In genomic region chr5:132258102-132259060, GRCh38 we compare ENCODE assay signal across 8 cellular contexts. TPM values are rescaled to one million over a fixed set of nuclear protein-coding genes. Genes with fewer than 3 reads are reported as not detected.
DNase-seq lines count a peak whose midpoint lies in the region; ATAC-seq, FAIRE-seq and TF ChIP-seq lines count a peak whose summit lies in the region.

No MANE protein-coding gene starts in this region.

- H3K56ac ChIP-seq in H9 (ENCODE audit: insufficient read length, low read depth, low read length) = no peak overlapping the region

- H3K9ac ChIP-seq in H9 (ENCODE audit: extremely low read depth, insufficient read length, low read length) (no peak overlapping the region), astrocyte (ENCODE audit: low read length) (peak overlapping the region; percentile 100), skeletal muscle satellite cell (ENCODE audit: low read depth, low read length) (peak overlapping the region; percentile 98)

- H3K9me3 Mint-ChIP-seq in H9 (no peaks in the 10 kb centered on the region), astrocyte (ENCODE audit: unreplicated experiment) (peaks cover 3% of the 10 kb centered on the region)

- peaks cover 14% of the 10 kb centered on the region for H3K36me3 ChIP-seq in astrocyte (ENCODE audit: insufficient read depth, low read length)
- H3K36me3 ChIP-seq in iPS DF 6.9 (ENCODE audit: control insufficient read depth, insufficient read depth, low read length) = no peaks in the 10 kb centered on the region
- peaks cover 39% of the 10 kb centered on the region for H3K36me3 ChIP-seq in skeletal muscle satellite cell (ENCODE audit: insufficient read depth, low read length)

- no peak overlapping the region for H2BK15ac ChIP-seq in H9 (ENCODE audit: low read depth, low read length)

- H3K4me1 Mint-ChIP-seq in H9 = peaks cover 30 to 31% of the 10 kb centered on the region in 2 experiments
- peaks cover 30% of the 10 kb centered on the region for H3K4me1 Mint-ChIP-seq in astrocyte (ENCODE audit: low read depth, unreplicated experiment)

- no peaks in the 10 kb centered on the region for H3K9me3 ChIP-seq in H9 (ENCODE audit: control insufficient read depth, low read depth, low read length)
- H3K9me3 ChIP-seq in astrocyte (ENCODE audit: insufficient read depth, low read depth, low read length) = no peaks in the 10 kb centered on the region
- H3K9me3 ChIP-seq in iPS DF 6.9 (ENCODE audit: control insufficient read depth, insufficient read depth, low read length) = no peaks in the 10 kb centered on the region
- H3K9me3 ChIP-seq in skeletal muscle satellite cell (replicated peaks; ENCODE audit: low read length) = no peaks in the 10 kb centered on the region

- DNase-seq in H9 (peak; percentile 25), astrocyte (ENCODE audit: low read depth) (peak; percentile 50), iPS DF 6.9 (ENCODE audit: low read depth, low spot score) (no peak), NOMO-1 treated with dmso at 0.1 percent for 144 hours (lab: John Stamatoyannopoulos, UW; ENCODE audit: unreplicated experiment) (no peak), NCI-H146 (lab: John Stamatoyannopoulos, UW) (no peak)

- no peak overlapping the region for H2BK20ac ChIP-seq in H9 (ENCODE audit: low read depth, low read length, poor library complexity, severe bottlenecking)

- H3K79me1 ChIP-seq in H9 (ENCODE audit: insufficient read depth, low read depth, low read length, poor library complexity, severe bottlenecking) = no peaks in the 10 kb centered on the region

- H2AFZ ChIP-seq in H9 (ENCODE audit: low read length) = no peak overlapping the region
- H2AFZ ChIP-seq in astrocyte (ENCODE audit: low read depth, low read length) = peak overlapping the region; percentile 49

- no peak overlapping the region for H4K5ac ChIP-seq in H9 (ENCODE audit: insufficient read length, low read depth, low read length)

- H4K8ac ChIP-seq in H9 (replicated peaks; ENCODE audit: insufficient read length, low read depth, low read length) = no peak overlapping the region

- peak overlapping the region; percentile 57 to 75 for H3K4me3 Mint-ChIP-seq in H9
- peak overlapping the region; percentile 87 for H3K4me3 Mint-ChIP-seq in astrocyte (ENCODE audit: unreplicated experiment)

- H3K27ac Mint-ChIP-seq in H9 (no peak overlapping the region), astrocyte (ENCODE audit: unreplicated experiment) (peak overlapping the region; percentile 75)

- H3K4me1 ChIP-seq in H9 (ENCODE audit: insufficient read depth, low read length) (no peaks in the 10 kb centered on the region), astrocyte (ENCODE audit: insufficient read depth, low read length) (peaks cover 55% of the 10 kb centered on the region), iPS DF 6.9 (ENCODE audit: control insufficient read depth, insufficient read depth, low read length) (0 out of 2 replicates have a peak, but pooled peaks cover 3% of the 10 kb centered on the region), skeletal muscle satellite cell (ENCODE audit: control insufficient read depth, insufficient read depth, low read length) (peaks cover 61% of the 10 kb centered on the region)

- H3K4me2 ChIP-seq in H9 (ENCODE audit: insufficient read depth, insufficient read length, low read length) (peak overlapping the region; percentile 3), astrocyte (ENCODE audit: low read length) (peak overlapping the region; percentile 97), skeletal muscle satellite cell (ENCODE audit: low read length) (peak overlapping the region; percentile 99)

- peak overlapping the region; percentile 89 for H3K4me3 ChIP-seq in astrocyte (ENCODE audit: insufficient read depth, low read depth, low read length)
- H3K4me3 ChIP-seq in iPS DF 6.9 (ENCODE audit: low read length) = peak overlapping the region; percentile 52; the same call in 1 of the 2 replicates
- peak overlapping the region; percentile 91 for H3K4me3 ChIP-seq in skeletal muscle satellite cell (ENCODE audit: low read length)

- H4K20me1 ChIP-seq in H9 (ENCODE audit: control insufficient read depth, insufficient read depth, insufficient read length) (peaks cover 5% of the 10 kb centered on the region), astrocyte (ENCODE audit: insufficient read depth, low read length) (peaks cover 39% of the 10 kb centered on the region)

- no peak overlapping the region for H3T11ph ChIP-seq in H9 (ENCODE audit: low read length)

- H4K91ac ChIP-seq in H9 (ENCODE audit: insufficient read length, low read depth, low read length) = no peak overlapping the region

- H2AK5ac ChIP-seq in H9 (ENCODE audit: insufficient read length, low read length) = no peak overlapping the region

- no CpG with 5 or more reads among the region's 19 CpGs for WGBS in H9 (ENCODE audit: extremely low coverage, insufficient read length, low lambda C conversion rate)
- WGBS in iPS DF 6.9 (ENCODE audit: insufficient coverage, insufficient read length) = no CpG with 5 or more reads among the region's 19 CpGs

- H3K79me2 ChIP-seq in H9 (ENCODE audit: insufficient read depth, low read length) = no peaks in the 10 kb centered on the region
- H3K79me2 ChIP-seq in astrocyte (ENCODE audit: insufficient read depth, low read length) = peaks cover 64% of the 10 kb centered on the region

- H2BK12ac ChIP-seq in H9 (ENCODE audit: insufficient read length, low read depth, low read length) = no peak overlapping the region

- H3K23me2 ChIP-seq in H9 (ENCODE audit: insufficient read length, low read depth, low read length, poor library complexity, severe bottlenecking) = no peaks in the 10 kb centered on the region

- H3K14ac ChIP-seq in H9 (ENCODE audit: insufficient read depth, low read length) = peak overlapping the region; percentile 80; the same call in 1 of the 2 replicates

- H3K27me3 ChIP-seq in H9 (ENCODE audit: insufficient read depth, low read length) (no peaks in the 10 kb centered on the region; the same call in 1 of the 2 replicates), astrocyte (ENCODE audit: insufficient read depth, low read length) (no peaks in the 10 kb centered on the region), iPS DF 6.9 (ENCODE audit: control insufficient read depth, insufficient read depth, low read length) (no peaks in the 10 kb centered on the region), skeletal muscle satellite cell (ENCODE audit: control insufficient read depth, insufficient read depth, low read length) (no peaks in the 10 kb centered on the region)

- H3K27me3 Mint-ChIP-seq in H9 (ENCODE audit: low read depth) (peaks cover 26% of the 10 kb centered on the region), astrocyte (ENCODE audit: low read depth, unreplicated experiment) (peaks cover 4% of the 10 kb centered on the region)

- ATAC-seq in GM19455 (IDR thresholded peaks at IDR 0.05; ENCODE audit: unreplicated experiment) (no peak), GM19463 (IDR thresholded peaks at IDR 0.05; ENCODE audit: unreplicated experiment) (no peak)

- no peak overlapping the region for H2BK120ac ChIP-seq in H9 (ENCODE audit: low read depth, low read length, poor library complexity, severe bottlenecking)

- H3K27ac ChIP-seq in H9 (ENCODE audit: insufficient read length, low read depth, low read length) (no peak overlapping the region), astrocyte (ENCODE audit: low read depth, low read length) (peak overlapping the region; percentile 99), iPS DF 6.9 (ENCODE audit: low read length) (no peak overlapping the region)

- H3K18ac ChIP-seq in H9 (ENCODE audit: insufficient read length, low read depth, low read length) = no peak overlapping the region

- H3K23ac ChIP-seq in H9 (ENCODE audit: insufficient read length, low read depth, low read length) = no peak overlapping the region

- no peak overlapping the region for H3K4ac ChIP-seq in H9 (ENCODE audit: low read depth, low read length)

- no peak overlapping the region for H2BK5ac ChIP-seq in H9 (ENCODE audit: insufficient read length, low read length)

- TF ChIP-seq CTCF in H9 (conservative IDR thresholded peaks at IDR 0.05) (no peak), astrocyte (IDR thresholded peaks at IDR 0.05; ENCODE audit: insufficient read depth, low read depth, low read length) (no peak)

- FAIRE-seq in astrocyte (lab: Jason Lieb, UNC) = no peak

- H3K36me3 Mint-ChIP-seq in H9 (ENCODE audit: insufficient read depth in 1 of 3, low read depth in 3 of 3) = no peaks in the 10 kb centered on the region
- peaks cover 6% of the 10 kb centered on the region for H3K36me3 Mint-ChIP-seq in astrocyte (ENCODE audit: low read depth, unreplicated experiment)

RNA-seq across cellular contexts. Expression of gene PDLIM4, which starts 0.9 kb away (rescaled TPM):
- total RNA-seq in H9 (2021) (7.6 and 12.2 TPM in 2 replicates), astrocyte (56.6 and 72.4 TPM in 2 replicates)
- total RNA-seq in skeletal muscle satellite cell (2012; rRNA removed) = 90.4 and 97.1 TPM in 2 replicates

RNA-seq across cellular contexts. Expression of gene P4HA2, which starts 30.7 kb away (rescaled TPM):
- total RNA-seq in H9 (2021) = 15.1 and 15.3 TPM in 2 replicates
- total RNA-seq in astrocyte = 214 and 302 TPM in 2 replicates
- total RNA-seq in skeletal muscle satellite cell (2012; rRNA removed) = 149 and 191 TPM in 2 replicates

RNA-seq across cellular contexts. Expression of gene SLC22A4, which starts 35.8 kb away (rescaled TPM):
- total RNA-seq in H9 (2021) = 0.70 and 0.72 TPM in 2 replicates
- 4.1 and 4.5 TPM in 2 replicates for total RNA-seq in astrocyte
- 5.7 and 7.4 TPM in 2 replicates for total RNA-seq in skeletal muscle satellite cell (2012; rRNA removed)

Comparison
In these comparisons a context has a peak if more than half of its experiments do, and no peak if none do; other contexts are left out.
1. DNase-seq: peak in H9 (single experiment) and astrocyte (single experiment); none in iPS DF 6.9 (single experiment), NOMO-1 treated with dmso at 0.1 percent for 144 hours (single experiment) and NCI-H146 (single experiment).
2. H3K4me2 ChIP-seq: peak in every context shown above with its lines; median percentile 99 in skeletal muscle satellite cell; 97 in astrocyte; 3 in H9.
3. RNA of gene P4HA2, which starts 30.7 kb away (total RNA-seq): 214 to 302 TPM in astrocyte; 15.1 to 15.3 TPM in H9; every median in the first group is over 10 times any median in the second.
4. Peak in every context shown above with its lines, with median percentiles within 50 percentile points of each other: H3K4me3 ChIP-seq.